In genomic region chr1:76239470-76239918, GRCh38 we compare ENCODE assay signal across 18 cellular contexts.
DNase-seq lines count a peak whose midpoint lies in the region; ATAC-seq lines count a peak whose summit lies in the region.
"Had no signal": no experiment of that assay in that cellular context is flagged by ENCODE, and none has a peak within 500 bp of the region (broad histone marks: within the 10 kb centered on the region; RNA-seq: fewer than 3 reads in every experiment).

No MANE protein-coding gene starts in this region.

- H3K36me3 Mint-ChIP-seq in naive B cell = peaks cover 18 to 22% of the 10 kb centered on the region in 2 donors

- peak overlapping the region in 2 of 6 donors; percentile 86 to 89 for H3K27ac Mint-ChIP-seq in naive B cell
- H3K27ac Mint-ChIP-seq: effector memory CD8-positive, alpha-beta T cell had no signal

- peak; percentile 54 for DNase-seq in NCI-H146 (lab: John Stamatoyannopoulos, UW)
- no peak for DNase-seq in NCI-H146 treated with DMSO at 0.1 percent for 48 hours (lab: John Stamatoyannopoulos, UW; ENCODE audit: unreplicated experiment)
- peak; percentile 46 for DNase-seq in NCI-H1436 (lab: John Stamatoyannopoulos, UW)
- peak; percentile 90 for DNase-seq in SK-MEL-5 (ENCODE audit: low read depth, low spot score)
- DNase-seq in naive B cell = no peak
- no peak for DNase-seq in SIG-M5 treated with dmso at 0.1 percent for 504 hours (lab: John Stamatoyannopoulos, UW; ENCODE audit: unreplicated experiment)
- DNase-seq: activated CD4-positive, CD25-positive, alpha-beta regulatory T cell treated with anti-CD3 and anti-CD28 coated beads, Interleukin-2, amount 50 U/mL, for 72 hours; DMS79 treated with DMSO at 0.1 percent for 48 hours; effector memory CD8-positive, alpha-beta T cell; left ventricle myocardium superior; SK-N-SH; spleen; T-helper 9 cell; upper lobe of right lung had no signal

- ATAC-seq in naive B cell (ENCODE audit: low read depth in 2 of 2) = no peak
- no peak for ATAC-seq in GM19467 (IDR thresholded peaks at IDR 0.05; ENCODE audit: unreplicated experiment)
- ATAC-seq in HG02970 (IDR thresholded peaks at IDR 0.05; ENCODE audit: low FRiP score, unreplicated experiment) = no peak
- ATAC-seq: A549; activated naive CD4-positive, alpha-beta T cell treated with anti-CD3 and anti-CD28 coated beads, Interleukin-2, amount 50 U/mL, for 72 hours; effector memory CD8-positive, alpha-beta T cell; left ventricle myocardium superior; upper lobe of right lung had no signal

- peaks cover 6 to 27% (median 20%) of the 10 kb centered on the region in 7 donors for H3K9me3 Mint-ChIP-seq in naive B cell

- peak overlapping the region in 5 of 8 donors; percentile 5 to 41 (median 29) for H3K4me3 Mint-ChIP-seq in naive B cell
- H3K4me3 Mint-ChIP-seq: effector memory CD8-positive, alpha-beta T cell had no signal

- in situ Hi-C loops in SK-MEL-5 (cut with HindIII; ENCODE audit: low pct_unique_long_range_greater_than_20kb, low sequenced_read_pairs) = no loop called here

- no peaks in the 10 kb centered on the region for H3K27me3 Mint-ChIP-seq in naive B cell
- H3K27me3 Mint-ChIP-seq: effector memory CD8-positive, alpha-beta T cell had no signal

- peaks cover 28 to 39% (median 37%) of the 10 kb centered on the region in 3 donors for H3K4me1 Mint-ChIP-seq in naive B cell

Comparison
In these comparisons a context has a peak if more than half of its experiments do, and no peak if none do; other contexts are left out.
1. DNase-seq: peak in NCI-H146 (single experiment), NCI-H1436 (single experiment) and SK-MEL-5 (single experiment); none in NCI-H146 treated with DMSO at 0.1 percent for 48 hours (single experiment), naive B cell (single experiment) and SIG-M5 treated with dmso at 0.1 percent for 504 hours (single experiment).